In genomic region chr4:145776208-145776607, GRCh38 we compare ENCODE assay signal across 31 cellular contexts.
"Had no signal": no experiment of that assay in that cellular context is flagged by ENCODE, and none has a peak within 500 bp of the region (broad histone marks: within the 10 kb centered on the region; RNA-seq: fewer than 3 reads in every experiment).

No MANE protein-coding gene starts in this region.

- H3K27me3 Mint-ChIP-seq: activated B cell treated with CpG ODN at 0.5 μM for 24 hours; activated CD8-positive, alpha-beta T cell treated with anti-CD3 and anti-CD28 coated beads for 36 hours; activated naive CD8-positive, alpha-beta T cell; activated T-helper 17 cell treated with anti-CD3 and anti-CD28 coated beads, Interleukin-2, amount 50 U/mL, for 72 hours; central memory CD8-positive, alpha-beta T cell; dendritic cell treated with granulocyte-macrophage colony-stimulating factor and Interleukin-4, amounts not matched to agents 40 ng/mL and 50 ng/mL, for 4 days had no signal

- H3K27ac ChIP-seq: brain microvascular endothelial cell, coronary artery, dorsolateral prefrontal cortex, esophagus squamous epithelium, gastroesophageal sphincter, VCaP had no signal

- FAIRE-seq: astrocyte, bronchial epithelial cell, TTC549 had no signal

- H3K27ac Mint-ChIP-seq: activated B cell treated with CpG ODN at 0.5 μM for 24 hours; activated CD8-positive, alpha-beta T cell treated with anti-CD3 and anti-CD28 coated beads for 36 hours; activated naive CD8-positive, alpha-beta T cell; dendritic cell treated with granulocyte-macrophage colony-stimulating factor and Interleukin-4, amounts not matched to agents 40 ng/mL and 50 ng/mL, for 4 days; endodermal cell had no signal

- H3K9me3 ChIP-seq: esophagus squamous epithelium, gastroesophageal sphincter had no signal

- H3K4me3 Mint-ChIP-seq: activated B cell treated with CpG ODN at 0.5 μM for 24 hours; activated CD8-positive, alpha-beta T cell treated with anti-CD3 and anti-CD28 coated beads for 36 hours; activated naive CD8-positive, alpha-beta T cell; activated T-cell treated with anti-CD3 and anti-CD28 coated beads, Interleukin-2, amount 50 U/mL, for 4 hours; activated T-helper 17 cell treated with anti-CD3 and anti-CD28 coated beads, Interleukin-2, amount 50 U/mL, for 72 hours; central memory CD8-positive, alpha-beta T cell; dendritic cell treated with granulocyte-macrophage colony-stimulating factor and Interleukin-4, amounts not matched to agents 40 ng/mL and 50 ng/mL, for 4 days; endodermal cell had no signal

- ATAC-seq: activated CD4-positive, CD25-positive, alpha-beta regulatory T cell treated with anti-CD3 and anti-CD28 coated beads, Interleukin-2, amount 50 U/mL, for 24 hours; activated CD8-positive, alpha-beta T cell treated with anti-CD3 and anti-CD28 coated beads for 36 hours; activated T-cell treated with anti-CD3 and anti-CD28 coated beads, Interleukin-2, amount 50 U/mL, for 4 hours; activated T-helper 17 cell treated with anti-CD3 and anti-CD28 coated beads, Interleukin-2, amount 50 U/mL, for 72 hours; gastroesophageal sphincter had no signal

- H3K4me1 Mint-ChIP-seq: activated B cell treated with CpG ODN at 0.5 μM for 24 hours had no signal

- H3K4me3 ChIP-seq: coronary artery, dorsolateral prefrontal cortex, esophagus squamous epithelium, gastroesophageal sphincter had no signal

- H3K4me1 ChIP-seq: esophagus squamous epithelium, gastroesophageal sphincter had no signal

- H3K9me3 Mint-ChIP-seq: activated B cell treated with CpG ODN at 0.5 μM for 24 hours; activated CD8-positive, alpha-beta T cell treated with anti-CD3 and anti-CD28 coated beads for 36 hours; activated T-cell treated with anti-CD3 and anti-CD28 coated beads, Interleukin-2, amount 50 U/mL, for 4 hours; activated T-helper 17 cell treated with anti-CD3 and anti-CD28 coated beads, Interleukin-2, amount 50 U/mL, for 72 hours; central memory CD8-positive, alpha-beta T cell; dendritic cell treated with granulocyte-macrophage colony-stimulating factor and Interleukin-4, amounts not matched to agents 40 ng/mL and 50 ng/mL, for 4 days; endodermal cell had no signal

- H3K27me3 ChIP-seq: brain microvascular endothelial cell, dorsolateral prefrontal cortex, esophagus squamous epithelium, gastroesophageal sphincter had no signal

- DNase-seq: activated B cell treated with CpG ODN at 0.5 μM for 24 hours; activated CD4-positive, alpha-beta T cell treated with anti-CD3 and anti-CD28 coated beads for 48 hours; activated CD4-positive, alpha-beta T cell treated with anti-CD3 and anti-CD28 coated beads, Interleukin-2, amount 50 U/mL, for 1 hour; activated CD4-positive, alpha-beta T cell treated with anti-CD3 and anti-CD28 coated beads, Interleukin-2, amount 50 U/mL, for 48 hours; activated CD8-positive, alpha-beta memory T cell treated with anti-CD3 and anti-CD28 coated beads for 24 hours; activated CD8-positive, alpha-beta T cell treated with anti-CD3 and anti-CD28 coated beads for 36 hours; activated effector memory CD4-positive, alpha-beta T cell treated with Interleukin-2 at 50 U/mL for 16 hours; activated gamma-delta T cell treated with Interleukin-2 at 50 U/mL for 16 hours; activated naive CD4-positive, alpha-beta T cell treated with anti-CD3 and anti-CD28 coated beads, Interleukin-2, amount 50 U/mL, for 16 hours; activated naive CD4-positive, alpha-beta T cell treated with Interleukin-2 at 50 U/mL for 16 hours; activated T-cell treated with anti-CD3 and anti-CD28 coated beads, Interleukin-2, amount 50 U/mL, for 4 hours; amniotic stem cell; anterior cingulate cortex; brain microvascular endothelial cell; dorsolateral prefrontal cortex; effector memory CD4-positive, alpha-beta T cell; endodermal cell; esophagus squamous epithelium; foreskin melanocyte; T-helper 2 cell had no signal
